ENCODE assay signal across 2 cellular contexts in genomic region chr15:59688383-59688887, GRCh38.
TF ChIP-seq lines count a peak whose summit lies in the region.

No MANE protein-coding gene starts in this region.

TF ChIP-seq in HEK293, 187 proteins besides CTCF, POLR2A, EP300 and RAD21 (continued from another document):
- TF ChIP-seq PRDM10 (tag by site-specific recombination; IDR thresholded peaks at IDR 0.05) (0 out of 2 replicates have a peak, but pooled peaks have one; percentile 17), ZNF10 (tag by site-specific recombination; IDR thresholded peaks at IDR 0.05) (no peak), ZNF449 (tag by site-specific recombination; IDR thresholded peaks at IDR 0.05) (no peak), ZBTB11 (tag by site-specific recombination; conservative IDR thresholded peaks at IDR 0.05; ENCODE audit: low read depth) (0 out of 2 replicates have a peak, but pooled peaks have one; percentile 14), ZBTB20 (tag by site-specific recombination; IDR thresholded peaks at IDR 0.05) (peak; percentile 49; the same call in 1 of the 2 replicates), ZNF530 (tag by site-specific recombination; IDR thresholded peaks at IDR 0.05; ENCODE audit: low read depth) (no peak)

TF ChIP-seq in GM12878, 131 proteins besides CTCF, POLR2A, EP300 and RAD21 (continued from another document):
- TF ChIP-seq POLR2AphosphoS2 (IDR thresholded peaks at IDR 0.05; ENCODE audit: low read depth, low read length) (no peak), ZSCAN29 (IDR thresholded peaks at IDR 0.05) (no peak), YBX1 (IDR thresholded peaks at IDR 0.05) (no peak), WRNIP1 (IDR thresholded peaks at IDR 0.05; ENCODE audit: borderline replicate concordance, low read depth, low read length) (peak; percentile 73; the same call in 1 of the 2 replicates)
